8 cellular contexts compared by ENCODE assay signal in the genomic region with DNA sequence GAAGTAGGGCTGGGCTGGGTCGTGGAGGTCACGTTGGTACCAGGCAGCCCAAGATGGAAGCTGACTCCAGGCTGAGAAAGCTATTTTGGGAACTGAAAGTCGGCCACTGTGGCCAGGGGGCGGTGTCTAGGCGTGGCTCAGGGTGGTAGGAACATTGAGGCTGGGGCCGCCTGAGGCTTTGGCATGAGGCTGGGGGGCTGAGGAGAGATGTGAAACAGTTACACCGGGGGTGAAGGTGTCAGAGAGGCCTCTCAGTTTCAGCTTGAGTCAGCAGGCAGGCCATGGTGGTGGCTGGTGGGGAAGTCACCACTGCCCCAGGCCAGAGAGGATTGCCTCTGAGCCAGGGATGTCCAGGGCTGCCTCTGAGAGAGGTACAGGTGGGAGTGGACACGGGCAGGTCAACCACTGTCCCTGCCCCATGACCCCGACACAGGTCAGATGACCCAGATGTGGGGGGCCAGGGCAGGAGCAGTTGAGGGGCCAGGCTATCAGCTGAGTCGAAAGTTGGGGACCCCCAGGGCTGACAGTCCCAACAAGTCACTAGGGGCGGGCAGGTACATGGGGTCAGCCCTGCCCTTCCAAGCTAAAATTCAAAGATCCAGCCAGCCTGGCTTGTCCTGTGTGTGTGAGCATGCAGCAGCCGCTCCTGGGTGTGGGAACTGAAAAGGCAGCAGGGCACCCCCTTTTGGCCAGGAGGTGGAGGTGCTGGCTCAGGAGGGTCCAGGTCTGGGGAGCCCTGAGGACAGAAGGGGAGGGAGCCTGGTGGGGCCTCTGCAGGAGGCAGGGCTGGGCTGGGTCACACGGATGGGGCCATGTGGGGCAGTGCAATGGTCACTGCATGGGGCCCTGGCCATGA. TPM values are rescaled to one million over a fixed set of nuclear protein-coding genes. Genes with fewer than 3 reads are reported as not detected.
DNase-seq lines count a peak whose midpoint lies in the region; ATAC-seq and TF ChIP-seq lines count a peak whose summit lies in the region.

No MANE protein-coding gene starts in this region.

- peak; percentile 79 for DNase-seq in ELF-1 (ENCODE audit: low read depth, low spot score)
- peak; percentile 60 for DNase-seq in T-helper 22 cell (ENCODE audit: low read depth)
- peak; percentile 51 for DNase-seq in astrocyte of the spinal cord (ENCODE audit: low read depth, low spot score)
- peak; percentile 74 to 78 for DNase-seq in left colon
- peak; percentile 62 to 71 (median 70) for DNase-seq in stimulated activated CD4-positive, alpha-beta T cell treated with anti-CD3 and anti-CD28 coated beads, TNF-alpha, amount 100 ng/mL, for 48 hours (ENCODE audit: low read depth in 3 of 3)
- DNase-seq in inferior parietal cortex (ENCODE audit: extremely low spot score): no peak

- peak; percentile 64 for TF ChIP-seq CTCF in astrocyte of the spinal cord (IDR thresholded peaks at IDR 0.05; ENCODE audit: low read depth, low read length)

- in situ Hi-C loops in astrocyte of the spinal cord (cut with HindIII; ENCODE audit: low sequenced_read_pairs): no loop called here

- ATAC-seq in GM21360 (IDR thresholded peaks at IDR 0.05; ENCODE audit: unreplicated experiment): peak; percentile 76
- peak; percentile 69 for ATAC-seq in HG03571 (IDR thresholded peaks at IDR 0.05; ENCODE audit: unreplicated experiment)
- peak; percentile 63 for ATAC-seq in left colon

- intact Hi-C loops in left colon (cut with DNase I, micrococcal nuclease): no loop called here

- H3K4me3 ChIP-seq in astrocyte of the spinal cord (ENCODE audit: low read depth, low read length): no peak overlapping the region

RNA-seq across cellular contexts. Expression of a gene that starts 7.2 kb away (rescaled TPM):
- 1 to 10 TPM in 1 of 2 donors, under 1 TPM in 1; 0.40 to 1.3 TPM for total RNA-seq in left colon

RNA-seq across cellular contexts. Expression of a gene that starts 12.6 kb away (rescaled TPM):
- total RNA-seq in left colon: 10 to 100 TPM; 78.7 to 89.7 TPM

RNA-seq across cellular contexts. Expression of a gene that starts 16.1 kb away (rescaled TPM):
- total RNA-seq in left colon: 10 to 100 TPM; 24.4 to 33.8 TPM

RNA-seq across cellular contexts. Expression of a gene that starts 18.1 kb away (rescaled TPM):
- total RNA-seq in left colon: 10 to 100 TPM; 15.4 to 18.5 TPM

RNA-seq across cellular contexts. Expression of a gene that starts 25.6 kb away (rescaled TPM):
- 100 to 1,000 TPM in 1 of 2 donors, 10 to 100 TPM in 1; 94.7 to 101 TPM for total RNA-seq in left colon
